ENCODE assay signal across 17 cellular contexts in the genomic region with DNA sequence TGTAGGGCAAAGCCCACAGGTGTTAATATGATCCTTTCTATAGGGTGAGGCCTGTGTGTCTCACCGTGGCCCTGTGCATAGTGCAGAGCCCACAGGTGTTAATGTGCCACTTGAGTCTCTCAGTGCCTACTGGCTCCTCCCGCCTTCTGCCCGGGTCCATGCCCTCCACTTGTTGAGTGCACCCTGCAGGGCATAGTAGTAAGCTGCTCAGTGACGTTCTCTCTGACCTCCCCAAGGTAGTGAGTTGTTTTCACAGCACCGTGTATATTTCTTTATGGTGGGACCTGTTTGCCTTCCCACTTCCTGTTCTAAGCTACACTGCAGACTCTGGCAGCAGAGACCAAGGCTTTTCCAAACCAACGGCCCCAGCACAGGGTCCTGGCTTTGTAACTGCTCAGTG.
DNase-seq lines count a peak whose midpoint lies in the region; ATAC-seq and TF ChIP-seq lines count a peak whose summit lies in the region.
"Had no signal": no experiment of that assay in that cellular context is flagged by ENCODE, and none has a peak within 500 bp of the region (broad histone marks: within the 10 kb centered on the region; RNA-seq: fewer than 3 reads in every experiment).

No MANE protein-coding gene starts in this region.

- ATAC-seq in T-cell (replicated peaks in 1 of 4) = peak in 2 of 4 experiments; percentile 31 to 40
- peak; percentile 10 to 45 (median 38) for ATAC-seq in right lobe of liver
- no peak for ATAC-seq in GM18861 (IDR thresholded peaks at IDR 0.05; ENCODE audit: unreplicated experiment)
- ATAC-seq: GM12878, GM23338 had no signal

- H3K4me3 ChIP-seq in right lobe of liver (no peak overlapping the region), transverse colon (no peak overlapping the region)
- H3K4me3 ChIP-seq: GM12878, GM23338 had no signal

- POLR2A ChIA-PET in T-cell (lab: Charles Lee) = interaction anchor here in 1 of 2 donors (0.6 kb wide), 1 partner anchor 322 kb away, joined by 3 read pairs; no protein-coding TSS in a partner anchor

- CTCF ChIA-PET in activated naive CD4-positive, alpha-beta T cell treated with anti-CD3 and anti-CD28 coated beads, Interleukin-2, amount 10 ng/mL, durations not matched to agents 7 days and 5 days (lab: Charles Lee) = no interaction called here
- CTCF ChIA-PET in T-cell (lab: Charles Lee) = interaction anchor here in 1 of 2 donors (1.1 kb wide), 1 partner anchor 194 kb away, joined by 3 read pairs; no protein-coding TSS in a partner anchor

- H3K9me3 Mint-ChIP-seq in activated naive CD4-positive, alpha-beta T cell treated with anti-CD3 and anti-CD28 coated beads, Interleukin-2, amount 10 ng/mL, durations not matched to agents 7 days and 5 days = no peaks in the 10 kb centered on the region
- H3K9me3 Mint-ChIP-seq in T-cell = no peaks in the 10 kb centered on the region
- H3K9me3 Mint-ChIP-seq: GM23338 had no signal

- TF ChIP-seq EP300 in transverse colon (IDR thresholded peaks at IDR 0.05; ENCODE audit: low read depth) = no peak

- H3K36me3 ChIP-seq in right lobe of liver (peaks cover 0 to 90% (median 23%) of the 10 kb centered on the region in 4 donors), transverse colon (peaks cover 0 to 40% (median 15%) of the 10 kb centered on the region in 4 donors)

- H3K4me1 ChIP-seq in right lobe of liver (peaks cover 0 to 29% (median 8%) of the 10 kb centered on the region in 4 donors), transverse colon (peaks cover 2 to 28% (median 19%) of the 10 kb centered on the region in 4 donors)
- H3K4me1 ChIP-seq: Caco-2 had no signal

- peak overlapping the region; percentile 67 for H3K27ac Mint-ChIP-seq in activated naive CD4-positive, alpha-beta T cell treated with anti-CD3 and anti-CD28 coated beads, Interleukin-2, amount 10 ng/mL, durations not matched to agents 7 days and 5 days
- peak overlapping the region; percentile 17 to 74 for H3K27ac Mint-ChIP-seq in T-cell
- H3K27ac Mint-ChIP-seq: GM23338 had no signal

- no peak overlapping the region for H3K4me3 Mint-ChIP-seq in activated naive CD4-positive, alpha-beta T cell treated with anti-CD3 and anti-CD28 coated beads, Interleukin-2, amount 10 ng/mL, durations not matched to agents 7 days and 5 days
- H3K4me3 Mint-ChIP-seq in T-cell = no peak overlapping the region
- H3K4me3 Mint-ChIP-seq: GM23338 had no signal

- 27% methylated on average over 3 of the region's 6 CpGs for WGBS in right lobe of liver (ENCODE audit: insufficient coverage, low coverage, low lambda C conversion rate, missing lambda C conversion rate)
- WGBS in transverse colon (ENCODE audit: low coverage in 1 of 2), 2 donors = 49% methylated on average over 6 of the region's 6 CpGs; no CpG with 5 or more reads in 1 of the 2 donors

- intact Hi-C loops in right lobe of liver (cut with DNase I) (no loop called here), transverse colon (cut with DNase I; ENCODE audit: low total_unique reads) (no loop called here)

- H3K27me3 Mint-ChIP-seq in activated naive CD4-positive, alpha-beta T cell treated with anti-CD3 and anti-CD28 coated beads, Interleukin-2, amount 10 ng/mL, durations not matched to agents 7 days and 5 days = no peaks in the 10 kb centered on the region
- no peaks in the 10 kb centered on the region for H3K27me3 Mint-ChIP-seq in T-cell

- no peaks in the 10 kb centered on the region for H3K27me3 ChIP-seq in right lobe of liver
- no peaks in the 10 kb centered on the region for H3K27me3 ChIP-seq in transverse colon

- TF ChIP-seq POLR2A in right lobe of liver (IDR thresholded peaks at IDR 0.05) (no peak), transverse colon (IDR thresholded peaks at IDR 0.05) (no peak)

- DNase-seq in activated naive CD4-positive, alpha-beta T cell treated with anti-CD3 and anti-CD28 coated beads, Interleukin-2, amount 10 ng/mL, durations not matched to agents 7 days and 5 days = no peak
- DNase-seq in activated naive CD4-positive, alpha-beta T cell (lab: John Stamatoyannopoulos, UW) = no peak
- DNase-seq in T-cell (no peak), right lobe of liver (peak in 1 of 3 donors; percentile 45), transverse colon (peak; percentile 47), T1000 (lab: John Stamatoyannopoulos, UW) (no peak), NCI-H2081 treated with DMSO at 0.1 percent for 48 hours (lab: John Stamatoyannopoulos, UW) (no peak)
- DNase-seq: aorta, Caco-2, foreskin fibroblast, NCI-H1048, NCI-H226, SIG-M5 had no signal

- peak overlapping the region in 2 of 3 donors; percentile 76 to 81 for H3K27ac ChIP-seq in right lobe of liver
- peak overlapping the region; percentile 43 to 68 (median 58) for H3K27ac ChIP-seq in transverse colon
- H3K27ac ChIP-seq: KMS-11 had no signal

- no peak for TF ChIP-seq CTCF in right lobe of liver (IDR thresholded peaks at IDR 0.05)
- TF ChIP-seq CTCF in transverse colon (IDR thresholded peaks at IDR 0.05) = no peak

- peaks cover 19% of the 10 kb centered on the region for H3K4me1 Mint-ChIP-seq in activated naive CD4-positive, alpha-beta T cell treated with anti-CD3 and anti-CD28 coated beads, Interleukin-2, amount 10 ng/mL, durations not matched to agents 7 days and 5 days
- peaks cover 8 to 14% (median 9%) of the 10 kb centered on the region in 3 donors for H3K4me1 Mint-ChIP-seq in T-cell
- H3K4me1 Mint-ChIP-seq: GM23338 had no signal

- in situ Hi-C loops in transverse colon (cut with MboI; ENCODE audit: low pct_ligation_motif_present in 1 of 4, low pct_unique_long_range_greater_than_20kb in 1 of 4, low sequenced_read_pairs in 3 of 4) = loop anchor here in 1 of 4 donors (25.0 kb wide), 1 partner anchor 370 kb away; a partner anchor contains a TSS

- H3K9me3 ChIP-seq in right lobe of liver (no peaks in the 10 kb centered on the region), transverse colon (no peaks in the 10 kb centered on the region)
- H3K9me3 ChIP-seq: Caco-2 had no signal

- peaks cover 75% of the 10 kb centered on the region for H3K36me3 Mint-ChIP-seq in activated naive CD4-positive, alpha-beta T cell treated with anti-CD3 and anti-CD28 coated beads, Interleukin-2, amount 10 ng/mL, durations not matched to agents 7 days and 5 days
- H3K36me3 Mint-ChIP-seq in T-cell = peaks cover 73% of the 10 kb centered on the region
